31 cellular contexts compared by ENCODE assay signal in the genomic region with DNA sequence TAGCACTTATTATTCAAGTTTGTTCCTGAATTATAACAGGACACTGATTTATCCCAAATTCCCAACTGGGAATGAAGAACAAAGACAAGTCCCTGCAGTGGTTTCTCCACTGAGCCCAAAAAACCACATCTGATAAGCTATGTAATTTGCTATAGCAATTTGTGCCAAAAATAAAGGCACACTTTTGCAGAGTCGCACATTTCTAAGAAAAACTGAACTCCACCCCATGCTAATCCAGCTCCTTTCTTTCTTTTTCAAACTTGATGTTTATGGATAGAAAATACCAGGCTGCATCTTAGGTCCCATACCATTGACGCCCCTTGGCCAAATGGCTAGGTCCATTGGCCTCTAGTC.
DNase-seq lines count a peak whose midpoint lies in the region; ATAC-seq, FAIRE-seq and TF ChIP-seq lines count a peak whose summit lies in the region.
"Had no signal": no experiment of that assay in that cellular context is flagged by ENCODE, and none has a peak within 500 bp of the region (broad histone marks: within the 10 kb centered on the region; RNA-seq: fewer than 3 reads in every experiment).

No MANE protein-coding gene starts in this region.

- H3K27me3 ChIP-seq in K562 (ENCODE audit: control insufficient read depth in 2 of 2, insufficient read depth in 2 of 2, low read length in 2 of 2): no peaks in the 10 kb centered on the region
- no peaks in the 10 kb centered on the region for H3K27me3 ChIP-seq in neural progenitor cell
- no peaks in the 10 kb centered on the region for H3K27me3 ChIP-seq in transverse colon
- H3K27me3 ChIP-seq: brain microvascular endothelial cell had no signal

- in situ Hi-C loops in K562 (cut with MboI): no loop called here
- in situ Hi-C loops in transverse colon (cut with MboI; ENCODE audit: low pct_ligation_motif_present in 1 of 4, low pct_unique_long_range_greater_than_20kb in 1 of 4, low sequenced_read_pairs in 3 of 4): no loop called here

- H3K4me1 ChIP-seq in K562 (replicated peaks in 1 of 2; ENCODE audit: control insufficient read depth in 2 of 2, insufficient read depth in 2 of 2, low read length in 2 of 2): peaks cover 3 to 28% of the 10 kb centered on the region in 2 experiments; a peak in 4 of 5 replicates
- peaks cover 53% of the 10 kb centered on the region for H3K4me1 ChIP-seq in neural progenitor cell
- H3K4me1 ChIP-seq in transverse colon: peaks cover 11 to 37% (median 21%) of the 10 kb centered on the region in 4 donors

- peaks cover 8% of the 10 kb centered on the region for H3K9me3 Mint-ChIP-seq in activated CD4-positive, alpha-beta memory T cell treated with anti-CD3 and anti-CD28 coated beads, Interleukin-2, amount 10 ng/mL, durations not matched to agents 7 days and 5 days
- H3K9me3 Mint-ChIP-seq in activated CD4-positive, alpha-beta memory T cell treated with anti-CD3 and anti-CD28 coated beads for 36 hours: no peaks in the 10 kb centered on the region
- H3K9me3 Mint-ChIP-seq in neural progenitor cell: peaks cover 2% of the 10 kb centered on the region
- H3K9me3 Mint-ChIP-seq: activated T-helper 2 cell treated with anti-CD3 and anti-CD28 coated beads, Interferon-gamma antibody, Interleukin-2, Interleukin-4, amounts not matched to agents 10 μg/mL and 5 μg/mL and 100 μg/mL, durations not matched to agents 14 hours and 24 hours and 36 hours; T-cell had no signal

- no peak for FAIRE-seq in K562 (lab: Jason Lieb, UNC)
- FAIRE-seq: A549, colon, endometrium, GM12892 had no signal

- H2AFZ ChIP-seq in K562 (ENCODE audit: low read depth, low read length) (peak overlapping the region; percentile 86), neural progenitor cell (replicated peaks) (peak overlapping the region; percentile 27)

- peaks cover 9% of the 10 kb centered on the region for H3F3A ChIP-seq in neural progenitor cell (ENCODE audit: low read depth)

- H3K9me1 ChIP-seq in K562 (ENCODE audit: control insufficient read depth, insufficient read depth, low read length): no peaks in the 10 kb centered on the region

- no peak for DNase-seq in activated CD4-positive, alpha-beta memory T cell treated with anti-CD3 and anti-CD28 coated beads, Interleukin-2, amount 10 ng/mL, durations not matched to agents 7 days and 5 days
- no peak for DNase-seq in activated CD4-positive, alpha-beta memory T cell treated with anti-CD3 and anti-CD28 coated beads for 36 hours
- DNase-seq in K562 (ENCODE audit: extremely low read depth in 1 of 4, low spot score in 3 of 4) (peak in 1 of 4 experiments; percentile 31), neural progenitor cell (ENCODE audit: low spot score) (no peak), transverse colon (no peak), globus pallidus (ENCODE audit: low spot score) (no peak)
- DNase-seq in stimulated activated CD8-positive, alpha-beta memory T cell treated with anti-CD3 and anti-CD28 coated beads, Interleukin-4, amount 100 ng/mL, for 48 hours: no peak
- DNase-seq: activated CD4-positive, alpha-beta T cell treated with anti-CD3 and anti-CD28 coated beads for 48 hours; activated CD8-positive, alpha-beta memory T cell treated with anti-CD3 and anti-CD28 coated beads, Interleukin-2, amount 10 ng/mL, durations not matched to agents 7 days and 5 days; brain microvascular endothelial cell; Caco-2; DND-41; head of caudate nucleus; naive thymus-derived CD8-positive, alpha-beta T cell; NCI-H1092 treated with DMSO at 0.1 percent for 48 hours; NCI-H2029; NCI-H345; NCI-H82; psoas muscle; SHP77; stimulated activated CD4-positive, alpha-beta T cell treated with anti-CD3 and anti-CD28 coated beads, Interleukin-2, amount 100 ng/mL, for 24 hours; stimulated activated naive B cell treated with anti-CD40 and anti-IgM and Interleukin-4, amounts not matched to agents 10 μg/mL and 1 μg/mL and 100 μg/mL, for 72 hours; T-cell had no signal

- 36% methylated on average over 2 of the region's 2 CpGs for WGBS in K562 (ENCODE audit: insufficient coverage, low coverage, missing lambda C conversion rate)
- WGBS in transverse colon (ENCODE audit: low coverage in 1 of 2), 2 donors: 78 to 85% methylated on average over 2 of the region's 2 CpGs

- no peak overlapping the region for H3K4me3 Mint-ChIP-seq in activated CD4-positive, alpha-beta memory T cell treated with anti-CD3 and anti-CD28 coated beads, Interleukin-2, amount 10 ng/mL, durations not matched to agents 7 days and 5 days
- no peak overlapping the region for H3K4me3 Mint-ChIP-seq in activated CD4-positive, alpha-beta memory T cell treated with anti-CD3 and anti-CD28 coated beads for 36 hours
- no peak overlapping the region for H3K4me3 Mint-ChIP-seq in neural progenitor cell
- H3K4me3 Mint-ChIP-seq: activated CD8-positive, alpha-beta memory T cell treated with anti-CD3 and anti-CD28 coated beads, Interleukin-2, amount 10 ng/mL, durations not matched to agents 7 days and 5 days; activated naive CD8-positive, alpha-beta T cell; naive thymus-derived CD8-positive, alpha-beta T cell; stimulated activated naive B cell treated with anti-CD40 and anti-IgM and Interleukin-4, amounts not matched to agents 10 μg/mL and 1 μg/mL and 100 μg/mL, for 72 hours; T-cell had no signal

- H3K27ac Mint-ChIP-seq in activated CD4-positive, alpha-beta memory T cell treated with anti-CD3 and anti-CD28 coated beads, Interleukin-2, amount 10 ng/mL, durations not matched to agents 7 days and 5 days: peak overlapping the region; percentile 7
- H3K27ac Mint-ChIP-seq in activated CD4-positive, alpha-beta memory T cell treated with anti-CD3 and anti-CD28 coated beads for 36 hours: no peak overlapping the region
- H3K27ac Mint-ChIP-seq in neural progenitor cell: no peak overlapping the region
- H3K27ac Mint-ChIP-seq: activated CD8-positive, alpha-beta memory T cell treated with anti-CD3 and anti-CD28 coated beads, Interleukin-2, amount 10 ng/mL, durations not matched to agents 7 days and 5 days; activated naive CD8-positive, alpha-beta T cell; activated T-helper 2 cell treated with anti-CD3 and anti-CD28 coated beads, Interferon-gamma antibody, Interleukin-2, Interleukin-4, amounts not matched to agents 10 μg/mL and 5 μg/mL and 100 μg/mL, durations not matched to agents 14 hours and 24 hours and 36 hours; naive thymus-derived CD8-positive, alpha-beta T cell; stimulated activated naive B cell treated with anti-CD40 and anti-IgM and Interleukin-4, amounts not matched to agents 10 μg/mL and 1 μg/mL and 100 μg/mL, for 72 hours had no signal

- H3K4me3 ChIP-seq in K562: no peak overlapping the region
- H3K4me3 ChIP-seq in neural progenitor cell: no peak overlapping the region
- H3K4me3 ChIP-seq in transverse colon: no peak overlapping the region
- H3K4me3 ChIP-seq: A549, psoas muscle had no signal

- POLR2A ChIA-PET in activated CD4-positive, alpha-beta memory T cell treated with anti-CD3 and anti-CD28 coated beads, Interleukin-2, amount 10 ng/mL, durations not matched to agents 7 days and 5 days (lab: Charles Lee): interaction anchor here (1.9 kb wide), 1 partner anchor 10 kb away, joined by 5 read pairs; no protein-coding TSS in a partner anchor
- POLR2A ChIA-PET in activated CD4-positive, alpha-beta memory T cell treated with anti-CD3 and anti-CD28 coated beads for 36 hours (lab: Charles Lee): no interaction called here
- POLR2A ChIA-PET in K562 (lab: Yijun Ruan, JAX): interaction anchor here (0.7 to 3.6 kb wide), 2 partner anchors 11 to 171 kb away, joined by 4 to 12 read pairs; a partner anchor contains a TSS

- no TSS peak for BruUV-seq in K562 (replicated peaks; lab: Mats Ljungman, UMichigan)

- CTCF ChIA-PET in activated CD4-positive, alpha-beta memory T cell treated with anti-CD3 and anti-CD28 coated beads, Interleukin-2, amount 10 ng/mL, durations not matched to agents 7 days and 5 days (lab: Charles Lee): no interaction called here
- CTCF ChIA-PET in activated CD4-positive, alpha-beta memory T cell treated with anti-CD3 and anti-CD28 coated beads for 36 hours (lab: Charles Lee): no interaction called here
- CTCF ChIA-PET in K562 (lab: Yijun Ruan, JAX; ENCODE audit: low intra/inter-chr PET ratio): no interaction called here

- intact Hi-C loops in activated CD4-positive, alpha-beta memory T cell treated with anti-CD3 and anti-CD28 coated beads for 36 hours (cut with micrococcal nuclease): no loop called here
- intact Hi-C loops in K562 (cut with micrococcal nuclease): no loop called here
- intact Hi-C loops in transverse colon (cut with DNase I; ENCODE audit: low total_unique reads): no loop called here

- H3K4me2 ChIP-seq in K562 (ENCODE audit: insufficient read depth, low read length) (peak overlapping the region; percentile 28; the same call in 1 of the 2 replicates), neural progenitor cell (no peak overlapping the region)
- H3K4me2 ChIP-seq: A549, KMS-11 had no signal

- TF ChIP-seq EP300 in K562 (IDR thresholded peaks at IDR 0.05; ENCODE audit: low read length) (no peak), transverse colon (IDR thresholded peaks at IDR 0.05; ENCODE audit: low read depth) (no peak)

- no peak for TF ChIP-seq POLR2A in K562 (conservative IDR thresholded peaks at IDR 0.05)
- TF ChIP-seq POLR2A in transverse colon (IDR thresholded peaks at IDR 0.05): no peak

- no peaks in the 10 kb centered on the region for H3K27me3 Mint-ChIP-seq in activated CD4-positive, alpha-beta memory T cell treated with anti-CD3 and anti-CD28 coated beads, Interleukin-2, amount 10 ng/mL, durations not matched to agents 7 days and 5 days
- no peaks in the 10 kb centered on the region for H3K27me3 Mint-ChIP-seq in activated CD4-positive, alpha-beta memory T cell treated with anti-CD3 and anti-CD28 coated beads for 36 hours
- H3K27me3 Mint-ChIP-seq in neural progenitor cell (ENCODE audit: insufficient read depth, low read depth): peaks cover 5% of the 10 kb centered on the region
- H3K27me3 Mint-ChIP-seq: activated CD8-positive, alpha-beta memory T cell treated with anti-CD3 and anti-CD28 coated beads, Interleukin-2, amount 10 ng/mL, durations not matched to agents 7 days and 5 days; naive thymus-derived CD8-positive, alpha-beta T cell; stimulated activated naive B cell treated with anti-CD40 and anti-IgM and Interleukin-4, amounts not matched to agents 10 μg/mL and 1 μg/mL and 100 μg/mL, for 72 hours; T-cell had no signal

- TF ChIP-seq RAD21 in K562 (CRISPR knock-in tag; conservative IDR thresholded peaks at IDR 0.05 in 1 of 2, IDR thresholded peaks at IDR 0.05 in 1 of 2): no peak; a peak in 1 of 4 replicates

- peaks cover 58% of the 10 kb centered on the region for H3K4me1 Mint-ChIP-seq in activated CD4-positive, alpha-beta memory T cell treated with anti-CD3 and anti-CD28 coated beads, Interleukin-2, amount 10 ng/mL, durations not matched to agents 7 days and 5 days
- peaks cover 39% of the 10 kb centered on the region for H3K4me1 Mint-ChIP-seq in activated CD4-positive, alpha-beta memory T cell treated with anti-CD3 and anti-CD28 coated beads for 36 hours (ENCODE audit: low read depth)
- H3K4me1 Mint-ChIP-seq in neural progenitor cell: peaks cover 47% of the 10 kb centered on the region
- H3K4me1 Mint-ChIP-seq: stimulated activated naive B cell treated with anti-CD40 and anti-IgM and Interleukin-4, amounts not matched to agents 10 μg/mL and 1 μg/mL and 100 μg/mL, for 72 hours had no signal

- no peaks in the 10 kb centered on the region for H3K9me3 ChIP-seq in K562 (replicated peaks; ENCODE audit: control insufficient read depth, insufficient read depth, low read depth, low read length)
- no peaks in the 10 kb centered on the region for H3K9me3 ChIP-seq in neural progenitor cell (ENCODE audit: low read depth)
- H3K9me3 ChIP-seq in transverse colon: no peaks in the 10 kb centered on the region
- H3K9me3 ChIP-seq: A549, Caco-2, psoas muscle had no signal

- TF ChIP-seq CTCF in K562 (IDR thresholded peaks at IDR 0.05 in 2 of 3, conservative IDR thresholded peaks at IDR 0.05 in 1 of 3; ENCODE audit: insufficient read depth in 2 of 3, low read depth in 1 of 3, low read length in 3 of 3) (no peak), neural progenitor cell (IDR thresholded peaks at IDR 0.05) (no peak), transverse colon (IDR thresholded peaks at IDR 0.05) (no peak)

- ATAC-seq in K562: peak; percentile 21
- ATAC-seq in GM19324 (IDR thresholded peaks at IDR 0.05; ENCODE audit: low FRiP score, unreplicated experiment): no peak
- ATAC-seq: A549; activated CD8-positive, alpha-beta memory T cell treated with anti-CD3 and anti-CD28 coated beads, Interleukin-2, amount 10 ng/mL, durations not matched to agents 7 days and 5 days; naive thymus-derived CD8-positive, alpha-beta T cell; psoas muscle; stimulated activated naive B cell treated with anti-CD40 and anti-IgM and Interleukin-4, amounts not matched to agents 10 μg/mL and 1 μg/mL and 100 μg/mL, for 72 hours; T-cell had no signal

- H3K36me3 ChIP-seq in K562 (ENCODE audit: control insufficient read depth, insufficient read depth, low read length) (no peaks in the 10 kb centered on the region), neural progenitor cell (no peaks in the 10 kb centered on the region), transverse colon (no peaks in the 10 kb centered on the region)
- H3K36me3 ChIP-seq: brain microvascular endothelial cell had no signal

- H3K27ac ChIP-seq in K562 (ENCODE audit: extremely low read depth, low read depth, low read length) (no peak overlapping the region), neural progenitor cell (no peak overlapping the region), transverse colon (peak overlapping the region; percentile 18 to 66 (median 35))
- H3K27ac ChIP-seq: A549, brain microvascular endothelial cell, KMS-11, psoas muscle had no signal

- H3K9ac ChIP-seq in K562 (ENCODE audit: insufficient read depth in 1 of 2, low read depth in 2 of 2, low read length in 2 of 2) (no peak overlapping the region), neural progenitor cell (no peak overlapping the region)
- H3K9ac ChIP-seq: KMS-11 had no signal

- peaks cover 17% of the 10 kb centered on the region for H3K36me3 Mint-ChIP-seq in activated CD4-positive, alpha-beta memory T cell treated with anti-CD3 and anti-CD28 coated beads, Interleukin-2, amount 10 ng/mL, durations not matched to agents 7 days and 5 days (ENCODE audit: low read depth)
- no peaks in the 10 kb centered on the region for H3K36me3 Mint-ChIP-seq in activated CD4-positive, alpha-beta memory T cell treated with anti-CD3 and anti-CD28 coated beads for 36 hours
- H3K36me3 Mint-ChIP-seq in neural progenitor cell: peaks cover 2% of the 10 kb centered on the region
- H3K36me3 Mint-ChIP-seq: naive thymus-derived CD8-positive, alpha-beta T cell; stimulated activated naive B cell treated with anti-CD40 and anti-IgM and Interleukin-4, amounts not matched to agents 10 μg/mL and 1 μg/mL and 100 μg/mL, for 72 hours; T-cell had no signal

- H4K20me1 ChIP-seq in K562 (replicated peaks; ENCODE audit: control insufficient read depth, insufficient read depth, low read length) (no peaks in the 10 kb centered on the region), neural progenitor cell (ENCODE audit: low read depth) (no peaks in the 10 kb centered on the region)

- H3K79me2 ChIP-seq in K562 (ENCODE audit: control insufficient read depth, insufficient read depth, low read length): no peaks in the 10 kb centered on the region
- no peaks in the 10 kb centered on the region for H3K79me2 ChIP-seq in neural progenitor cell (ENCODE audit: low read depth)

Comparison
In these comparisons a context has a peak if more than half of its experiments do, and no peak if none do; other contexts are left out.
1. H3K27ac ChIP-seq: peak in transverse colon (4 of 4); none in K562 (single experiment) and neural progenitor cell (single experiment).